ENCODE assay signal across 12 cellular contexts in genomic region chr13:39599842-39600241, GRCh38. TPM values are rescaled to one million over a fixed set of nuclear protein-coding genes. Genes with fewer than 3 reads are reported as not detected.
DNase-seq lines count a peak whose midpoint lies in the region; TF ChIP-seq lines count a peak whose summit lies in the region.
"Had no signal": no experiment of that assay in that cellular context is flagged by ENCODE, and none has a peak within 500 bp of the region (broad histone marks: within the 10 kb centered on the region; RNA-seq: fewer than 3 reads in every experiment).

No MANE protein-coding gene starts in this region.

- peaks cover 26% of the 10 kb centered on the region for H3K36me3 ChIP-seq in SK-N-MC (ENCODE audit: insufficient read depth, low read length)

- no peaks in the 10 kb centered on the region for H3K9me3 Mint-ChIP-seq in activated naive CD8-positive, alpha-beta T cell treated with anti-CD3 and anti-CD28 coated beads for 36 hours
- H3K9me3 Mint-ChIP-seq: activated B cell treated with CpG ODN at 0.5 μM for 24 hours had no signal

- TF ChIP-seq CTCF in AG10803 (conservative IDR thresholded peaks at IDR 0.05; ENCODE audit: low read length) (no peak), fibroblast of pulmonary artery (IDR thresholded peaks at IDR 0.05; ENCODE audit: low read length, missing control alignments) (no peak), retinal pigment epithelial cell (conservative IDR thresholded peaks at IDR 0.05; ENCODE audit: low read depth, low read length) (no peak), GM10248 (IDR thresholded peaks at IDR 0.05; ENCODE audit: control extremely low read depth, extremely low read depth, low read depth, missing control alignments) (no peak), GM13976 (IDR thresholded peaks at IDR 0.05; ENCODE audit: borderline replicate concordance, control extremely low read depth, extremely low read depth, insufficient read depth, missing control alignments) (no peak)

- H3K27me3 Mint-ChIP-seq in activated naive CD8-positive, alpha-beta T cell treated with anti-CD3 and anti-CD28 coated beads for 36 hours = peaks cover 61% of the 10 kb centered on the region

- peak overlapping the region; percentile 2 for H3K4me3 ChIP-seq in AG10803 (ENCODE audit: low read length)
- peak overlapping the region; percentile 79 for H3K4me3 ChIP-seq in SK-N-MC
- H3K4me3 ChIP-seq in fibroblast of pulmonary artery (replicated peaks; ENCODE audit: low read depth, low read length) = peak overlapping the region; percentile 90
- peak overlapping the region; percentile 90 for H3K4me3 ChIP-seq in retinal pigment epithelial cell (ENCODE audit: low read length)

- in situ Hi-C loops in GM13976 (cut with MboI; ENCODE audit: low sequenced_read_pairs, unreplicated experiment) = no loop called here

- CTCF ChIA-PET in GM10248 (lab: Yijun Ruan, JAX) = interaction anchor here (1.4 to 5.9 kb wide), 3 partner anchors 8 to 16 kb away, joined by 3 to 42 read pairs (median 3); no protein-coding TSS in a partner anchor

- H3K4me3 Mint-ChIP-seq in activated naive CD8-positive, alpha-beta T cell treated with anti-CD3 and anti-CD28 coated beads for 36 hours = no peak overlapping the region
- H3K4me3 Mint-ChIP-seq: activated B cell treated with CpG ODN at 0.5 μM for 24 hours had no signal

- POLR2A ChIA-PET in GM10248 (lab: Yijun Ruan, JAX) = no interaction called here

- no peaks in the 10 kb centered on the region for H3K9me3 ChIP-seq in SK-N-MC (ENCODE audit: low read depth, low read length)

- no peak overlapping the region for H3K27ac Mint-ChIP-seq in activated naive CD8-positive, alpha-beta T cell treated with anti-CD3 and anti-CD28 coated beads for 36 hours
- H3K27ac Mint-ChIP-seq: activated B cell treated with CpG ODN at 0.5 μM for 24 hours had no signal

- peak overlapping the region; percentile 86 for H3K27ac ChIP-seq in SK-N-MC

- H3K4me1 Mint-ChIP-seq in activated naive CD8-positive, alpha-beta T cell treated with anti-CD3 and anti-CD28 coated beads for 36 hours = peaks cover 14% of the 10 kb centered on the region

- peak overlapping the region; percentile 13 for H3K9ac ChIP-seq in SK-N-MC (ENCODE audit: insufficient read length)

- peak; percentile 58 for DNase-seq in AG10803 (ENCODE audit: low read depth)
- DNase-seq in SK-N-MC (ENCODE audit: low read depth, low spot score) = no peak
- peak; percentile 30 for DNase-seq in fibroblast of pulmonary artery (ENCODE audit: low read depth)
- no peak for DNase-seq in retinal pigment epithelial cell (ENCODE audit: low read depth)
- DNase-seq in activated naive CD8-positive, alpha-beta T cell treated with anti-CD3 and anti-CD28 coated beads for 36 hours = no peak
- no peak for DNase-seq in GM10248 (ENCODE audit: extremely low spot score)
- DNase-seq in HK-2 (ENCODE audit: unreplicated experiment) = no peak
- no peak for DNase-seq in GM13976 (ENCODE audit: low spot score)
- DNase-seq: activated B cell treated with CpG ODN at 0.5 μM for 24 hours, NCI-H146, NCI-H774, SIG-M5 had no signal

- H3K36me3 Mint-ChIP-seq in activated naive CD8-positive, alpha-beta T cell treated with anti-CD3 and anti-CD28 coated beads for 36 hours = no peaks in the 10 kb centered on the region

RNA-seq across cellular contexts. Expression of gene LHFPL6, which starts 3.2 kb away (rescaled TPM):
- 1 to 10 TPM; 1.5 to 1.6 TPM for total RNA-seq in activated naive CD8-positive, alpha-beta T cell treated with anti-CD3 and anti-CD28 coated beads for 36 hours

RNA-seq across cellular contexts. Expression of gene COG6, which starts 55.6 kb away (rescaled TPM):
- 10 to 100 TPM; 24.8 to 30.0 TPM for total RNA-seq in activated naive CD8-positive, alpha-beta T cell treated with anti-CD3 and anti-CD28 coated beads for 36 hours

Comparison
In these comparisons a context has a peak if more than half of its experiments do, and no peak if none do; other contexts are left out.
1. DNase-seq: peak in AG10803 (single experiment) and fibroblast of pulmonary artery (single experiment); none in SK-N-MC (single experiment), retinal pigment epithelial cell (single experiment), activated naive CD8-positive, alpha-beta T cell treated with anti-CD3 and anti-CD28 coated beads for 36 hours (single experiment), GM10248 (single experiment), HK-2 (single experiment) and GM13976 (single experiment).
2. H3K4me3 ChIP-seq: peak in every context shown above with its lines; median percentile 90 in fibroblast of pulmonary artery; 90 in retinal pigment epithelial cell; 79 in SK-N-MC; 2 in AG10803.